29 cellular contexts compared by ENCODE assay signal in genomic region chr12:56476972-56477432, GRCh38. TPM values are rescaled to one million over a fixed set of nuclear protein-coding genes. Genes with fewer than 3 reads are reported as not detected.
DNase-seq lines count a peak whose midpoint lies in the region; ATAC-seq, FAIRE-seq and TF ChIP-seq lines count a peak whose summit lies in the region.
"Had no signal": no experiment of that assay in that cellular context is flagged by ENCODE, and none has a peak within 500 bp of the region (broad histone marks: within the 10 kb centered on the region; RNA-seq: fewer than 3 reads in every experiment).

No MANE protein-coding gene starts in this region.

- WGBS in pancreas, 2 donors, result 25 to 47% methylated on average over 1 of the region's 1 CpG
- 88 to 100% (median 92%) methylated on average over 1 of the region's 1 CpG for WGBS in spleen, 5 donors

- H3K27ac ChIP-seq in HEK293 (ENCODE audit: extremely low read depth, low read depth, low read length) (no peak overlapping the region), RWPE2 (ENCODE audit: poor library complexity, severe bottlenecking) (no peak overlapping the region), foreskin keratinocyte (no peak overlapping the region), pancreas (peak overlapping the region; percentile 76 to 85 (median 78)), spleen (no peak overlapping the region)
- H3K27ac ChIP-seq: BLaER1, cardiac muscle cell, KMS-11, left ventricle myocardium inferior, sigmoid colon, SJCRH30 had no signal

- no peak overlapping the region for H3K4me3 ChIP-seq in HEK293 (ENCODE audit: low read depth, low read length)
- H3K4me3 ChIP-seq in RWPE2 (ENCODE audit: severe bottlenecking), result no peak overlapping the region
- H3K4me3 ChIP-seq in pancreas, result no peak overlapping the region
- no peak overlapping the region for H3K4me3 ChIP-seq in spleen
- H3K4me3 ChIP-seq: BLaER1, cardiac muscle cell, left ventricle myocardium inferior, sigmoid colon, SJCRH30 had no signal

- POLR2A ChIA-PET in HEK293 (lab: Yijun Ruan, JAX), result interaction anchor here (1.3 kb wide), 1 partner anchor 255 kb away, joined by 4 read pairs; the partner anchor contains the start of gene RNF41

- TF ChIP-seq POLR2A in spleen (IDR thresholded peaks at IDR 0.05), result no peak

- DNase-seq in RWPE2 (ENCODE audit: low spot score) (no peak), foreskin keratinocyte (peak in 1 of 2 donors; percentile 32), pancreas (peak; percentile 72 to 97 (median 94)), spleen (no peak), HUDEP-2 (lab: John Stamatoyannopoulos, UW; ENCODE audit: unreplicated experiment in 76 of 76) (no peak)
- DNase-seq: activated CD4-positive, alpha-beta T cell treated with anti-CD3 and anti-CD28 coated beads, Interleukin-2, amount 10 ng/mL, durations not matched to agents 7 days and 5 days; activated gamma-delta T cell treated with Interleukin-2 at 50 U/mL for 16 hours; activated naive CD8-positive, alpha-beta T cell treated with anti-CD3 and anti-CD28 coated beads, Interleukin-2, amount 10 ng/mL, durations not matched to agents 7 days and 5 days; activated T-cell treated with anti-CD3 and anti-CD28 coated beads, Interleukin-2, amount 50 U/mL, for 48 hours; aorta; HFFc6; left ventricle myocardium inferior; MM.1S; NCI-H2029; NCI-H226; sigmoid colon; SJCRH30; stimulated activated CD4-positive, alpha-beta T cell treated with anti-CD3 and anti-CD28 coated beads, Interleukin-4, amount 100 ng/mL, for 1 hour; SW 1271 had no signal

- intact Hi-C loops in pancreas (cut with DNase I), result no loop called here
- intact Hi-C loops in spleen (cut with DNase I; ENCODE audit: low total_unique reads), result no loop called here

- H3K36me3 ChIP-seq in HEK293 (ENCODE audit: control insufficient read depth in 2 of 2, insufficient read depth in 1 of 2, low read length in 2 of 2) (peaks cover 0 to 18% of the 10 kb centered on the region in 2 experiments; a peak in 2 of 3 replicates), RWPE2 (ENCODE audit: low read depth) (no peaks in the 10 kb centered on the region), pancreas (peaks cover 0 to 12% (median 0%) of the 10 kb centered on the region in 3 donors), spleen (peaks cover 0 to 25% (median 3%) of the 10 kb centered on the region in 6 donors)
- H3K36me3 ChIP-seq: cardiac muscle cell, left ventricle myocardium inferior, sigmoid colon had no signal

- ATAC-seq in RWPE2 (ENCODE audit: low read depth), result peak; percentile 42
- ATAC-seq in foreskin keratinocyte, result peak; percentile 40
- ATAC-seq in pancreas, result peak; percentile 91 to 97 (median 96)
- no peak for ATAC-seq in HG02759 (IDR thresholded peaks at IDR 0.05; ENCODE audit: unreplicated experiment)

- FAIRE-seq in pancreas (lab: Jason Lieb, UNC), result no peak
- FAIRE-seq: colon, HTR-8/SVneo had no signal

- TF ChIP-seq CTCF in HEK293 (tag by site-specific recombination; IDR thresholded peaks at IDR 0.05), result no peak
- TF ChIP-seq CTCF in RWPE2 (IDR thresholded peaks at IDR 0.05; ENCODE audit: poor library complexity, severe bottlenecking), result no peak
- no peak for TF ChIP-seq CTCF in foreskin keratinocyte (conservative IDR thresholded peaks at IDR 0.05)
- TF ChIP-seq CTCF in pancreas (IDR thresholded peaks at IDR 0.05), result no peak
- no peak for TF ChIP-seq CTCF in spleen (IDR thresholded peaks at IDR 0.05 in 8 of 11, conservative IDR thresholded peaks at IDR 0.05 in 3 of 11)

- H3K4me1 ChIP-seq in HEK293 (ENCODE audit: control insufficient read depth, insufficient read depth, low read length) (no peaks in the 10 kb centered on the region), RWPE2 (ENCODE audit: insufficient read depth, poor library complexity, severe bottlenecking) (no peaks in the 10 kb centered on the region), foreskin keratinocyte (no peaks in the 10 kb centered on the region), pancreas (peaks cover 12 to 21% (median 16%) of the 10 kb centered on the region in 3 donors), spleen (peaks cover 0 to 6% (median 0%) of the 10 kb centered on the region in 6 donors)
- H3K4me1 ChIP-seq: BLaER1, sigmoid colon, SJCRH30 had no signal

- no peaks in the 10 kb centered on the region for H3K27me3 ChIP-seq in RWPE2 (ENCODE audit: insufficient read depth, poor library complexity, severe bottlenecking)
- no peaks in the 10 kb centered on the region for H3K27me3 ChIP-seq in foreskin keratinocyte
- H3K27me3 ChIP-seq in pancreas, result no peaks in the 10 kb centered on the region
- no peaks in the 10 kb centered on the region for H3K27me3 ChIP-seq in spleen (replicated peaks in 1 of 7)
- H3K27me3 ChIP-seq: BLaER1, cardiac muscle cell, sigmoid colon, SJCRH30 had no signal

- CTCF ChIA-PET in HEK293 (lab: Yijun Ruan, JAX), result no interaction called here

- H3K9me3 ChIP-seq in HEK293 (ENCODE audit: control insufficient read depth, insufficient read depth, low read depth, low read length) (no peaks in the 10 kb centered on the region), RWPE2 (ENCODE audit: severe bottlenecking) (no peaks in the 10 kb centered on the region), pancreas (no peaks in the 10 kb centered on the region), spleen (no peaks in the 10 kb centered on the region)
- H3K9me3 ChIP-seq: BLaER1, left ventricle myocardium inferior, sigmoid colon, SJCRH30 had no signal

TF ChIP-seq in HEK293, 187 proteins besides CTCF, POLR2A, EP300 and RAD21:
- TF ChIP-seq GLIS1 (tag by site-specific recombination; IDR thresholded peaks at IDR 0.05) (peak; percentile 22; the same call in 1 of the 2 replicates), ZNF362 (tag by site-specific recombination; IDR thresholded peaks at IDR 0.05) (no peak)

RNA-seq across cellular contexts. Expression of gene SPRYD4, which starts 8.6 kb away (rescaled TPM):
- total RNA-seq in foreskin keratinocyte (1.5 and 1.6 TPM in 2 replicates), pancreas (1 to 10 TPM; 1.5 to 2.9 (median 1.9) TPM), spleen (1 to 10 TPM; 2.8 to 4.9 (median 4.2) TPM)
- polyA plus RNA-seq in foreskin keratinocyte (1.3 and 1.4 TPM in 2 replicates), pancreas (1 to 10 TPM; 2.1 to 2.3 TPM), spleen (1 to 10 TPM; 1.4 to 2.5 (median 1.8) TPM)

RNA-seq across cellular contexts. Expression of gene GLS2, which starts 11.0 kb away (rescaled TPM):
- total RNA-seq in foreskin keratinocyte, result 0.53 and 0.65 TPM in 2 replicates
- polyA plus RNA-seq in foreskin keratinocyte, result 0.55 and 0.71 TPM in 2 replicates
- 10 to 100 TPM; 14.6 to 49.1 (median 31.0) TPM for total RNA-seq in pancreas
- 10 to 100 TPM; 33.6 to 35.5 TPM for polyA plus RNA-seq in pancreas
- 1 to 10 TPM in 6 of 7 donors, under 1 TPM in 1; 0.83 to 2.4 (median 1.7) TPM for total RNA-seq in spleen
- polyA plus RNA-seq in spleen, result 1 to 10 TPM; 1.1 to 2.2 (median 1.7) TPM
- total RNA-seq: HFFc6, SJCRH30 had no signal

RNA-seq across cellular contexts. Expression of gene MIP, which starts 22.5 kb away (rescaled TPM):
- not detected in 2 replicates for total RNA-seq in foreskin keratinocyte
- not detected in 2 replicates for polyA plus RNA-seq in foreskin keratinocyte
- total RNA-seq in pancreas, result not detected
- not detected for polyA plus RNA-seq in pancreas
- total RNA-seq in spleen, result under 1 TPM in 1 of 7 donors, not detected in 6; 0.52 TPM
- under 1 TPM in 2 of 3 donors, not detected in 1; 0.07 to 0.14 TPM for polyA plus RNA-seq in spleen
- total RNA-seq: activated CD4-positive, alpha-beta T cell treated with anti-CD3 and anti-CD28 coated beads, Interleukin-2, amount 10 ng/mL, durations not matched to agents 7 days and 5 days; activated naive CD8-positive, alpha-beta T cell treated with anti-CD3 and anti-CD28 coated beads, Interleukin-2, amount 10 ng/mL, durations not matched to agents 7 days and 5 days; aorta; cardiac muscle cell; epithelial cell of proximal tubule; G401; left ventricle myocardium inferior; progenitor cell of endocrine pancreas; sigmoid colon; SJCRH30 had no signal
- polyA plus RNA-seq: aorta had no signal

RNA-seq across cellular contexts. Expression of gene TIMELESS, which starts 27.8 kb away (rescaled TPM):
- 21.2 and 27.2 TPM in 2 replicates for total RNA-seq in foreskin keratinocyte
- 18.2 and 22.4 TPM in 2 replicates for polyA plus RNA-seq in foreskin keratinocyte
- total RNA-seq in pancreas, result 1 to 10 TPM; 3.7 to 5.8 (median 4.5) TPM
- 1 to 10 TPM; 5.6 to 7.6 TPM for polyA plus RNA-seq in pancreas
- total RNA-seq in spleen, result 10 to 100 TPM in 6 of 7 donors, 1 to 10 TPM in 1; 9.9 to 17.7 (median 13.3) TPM
- polyA plus RNA-seq in spleen, result 10 to 100 TPM; 10.0 to 10.7 (median 10.5) TPM

RNA-seq across cellular contexts. Expression of gene RBMS2, which starts 44.6 kb away (rescaled TPM):
- total RNA-seq in foreskin keratinocyte (51.7 and 70.8 TPM in 2 replicates), pancreas (10 to 100 TPM in 4 of 6 donors, 1 to 10 TPM in 2; 8.5 to 30.8 (median 12.1) TPM), spleen (10 to 100 TPM; 24.8 to 65.4 (median 27.2) TPM)
- polyA plus RNA-seq in foreskin keratinocyte (25.7 and 26.8 TPM in 2 replicates), pancreas (1 to 10 TPM; 5.4 to 6.2 TPM), spleen (1 to 10 TPM; 3.0 to 7.7 (median 3.3) TPM)

Comparison
In these comparisons a context has a peak if more than half of its experiments do, and no peak if none do; other contexts are left out.
1. H3K27ac ChIP-seq: peak in pancreas (4 of 4); none in HEK293 (single experiment), RWPE2 (single experiment), foreskin keratinocyte (single experiment) and spleen (0 of 8).
2. DNase-seq: peak in pancreas (6 of 6); none in RWPE2 (single experiment), spleen (single experiment) and HUDEP-2 (0 of 76).